Comparison of ENCODE assay signal across 8 cellular contexts in genomic region chr9:136399176-136400037, GRCh38. TPM values are rescaled to one million over a fixed set of nuclear protein-coding genes. Genes with fewer than 3 reads are reported as not detected.
A peak's percentile ranks its signal among the peaks of the same experiment; 100 is the strongest.
DNase-seq lines count a peak whose midpoint lies in the region; ATAC-seq and TF ChIP-seq lines count a peak whose summit lies in the region.

No MANE protein-coding gene starts in this region.

- H3K9me3 ChIP-seq in PC-3 (ENCODE audit: low read length) (no peaks in the 10 kb centered on the region), adipocyte (ENCODE audit: control insufficient read depth, low read length) (no peaks in the 10 kb centered on the region), iPS-20b (ENCODE audit: insufficient read depth, low read depth, low read length) (no peaks in the 10 kb centered on the region)

- H3K27ac ChIP-seq in PC-3 (ENCODE audit: low read length), result no peak overlapping the region; the same call in 1 of the 2 replicates
- H3K27ac ChIP-seq in iPS-20b (ENCODE audit: low read length), result no peak overlapping the region

- H3F3A ChIP-seq in PC-3 (ENCODE audit: low read length, unreplicated experiment), result no peaks in the 10 kb centered on the region

- H2AFZ ChIP-seq in PC-3 (ENCODE audit: low read length), result 0 out of 2 replicates have a peak overlapping the region, but pooled peaks have one; percentile 30

- intact Hi-C loops in PC-3 (cut with micrococcal nuclease), result loop anchor here (2.0 kb wide), 1 partner anchor 61 kb away; no protein-coding TSS in a partner anchor

- peak overlapping the region; percentile 94 for H3K4me2 ChIP-seq in PC-3 (ENCODE audit: low read length)

- POLR2A ChIA-PET in PC-3 (lab: Charles Lee; ENCODE audit: unreplicated experiment), result no interaction called here

- ATAC-seq in PC-3, result peak; percentile 21

- no peak for TF ChIP-seq CTCF in PC-3 (conservative IDR thresholded peaks at IDR 0.05; ENCODE audit: low read depth, low read length)

- H4K20me1 ChIP-seq in PC-3 (ENCODE audit: low read length), result no peaks in the 10 kb centered on the region

- H3K36me3 ChIP-seq in PC-3 (ENCODE audit: low read depth, low read length) (peaks cover 3% of the 10 kb centered on the region; the same call in 1 of the 2 replicates), adipocyte (ENCODE audit: control insufficient read depth, insufficient read depth, low read length, severe bottlenecking) (peaks cover 55% of the 10 kb centered on the region), iPS-20b (ENCODE audit: insufficient read depth, low read depth, low read length) (peaks cover 68% of the 10 kb centered on the region)

- peaks cover 23% of the 10 kb centered on the region for H3K79me2 ChIP-seq in PC-3 (ENCODE audit: low read length)

- H3K9ac ChIP-seq in PC-3 (ENCODE audit: low read length) (peak overlapping the region; percentile 82), adipocyte (ENCODE audit: low read length) (peak overlapping the region; percentile 88), iPS-20b (ENCODE audit: low read depth, low read length) (peak overlapping the region; percentile 85)

- peak; percentile 31 for DNase-seq in ELF-1 (ENCODE audit: low read depth, low spot score)
- peak; percentile 22 for DNase-seq in HCEC 1CT
- DNase-seq in PC-3, result peak; percentile 22
- DNase-seq in adipocyte (ENCODE audit: low read depth), result peak; percentile 45
- peak; percentile 51 for DNase-seq in stimulated activated CD4-positive, alpha-beta T cell treated with anti-CD3 and anti-CD28 coated beads, Interleukin-12 subunit alpha, Interleukin-12 subunit beta, amount 100 ng/mL, for 4 hours
- DNase-seq in SW 1271 (lab: John Stamatoyannopoulos, UW), result no peak
- no peak for DNase-seq in KG1 (lab: John Stamatoyannopoulos, UW)

- H3K9me2 ChIP-seq in PC-3 (replicated peaks; ENCODE audit: low read length), result no peaks in the 10 kb centered on the region

- H3K27me3 ChIP-seq in PC-3 (ENCODE audit: low read length) (no peaks in the 10 kb centered on the region), adipocyte (replicated peaks; ENCODE audit: control insufficient read depth, insufficient read depth, low read length) (no peaks in the 10 kb centered on the region), iPS-20b (ENCODE audit: insufficient read depth, low read length) (no peaks in the 10 kb centered on the region)

- H3K4me3 ChIP-seq in PC-3 (ENCODE audit: low read length), result peak overlapping the region; percentile 91
- H3K4me3 ChIP-seq in adipocyte (ENCODE audit: low read length), result peak overlapping the region; percentile 82
- peak overlapping the region; percentile 92 for H3K4me3 ChIP-seq in iPS-20b (ENCODE audit: low read length)

- peaks cover 12% of the 10 kb centered on the region for H3K4me1 ChIP-seq in PC-3 (ENCODE audit: insufficient read depth, low read length)
- peaks cover 20% of the 10 kb centered on the region for H3K4me1 ChIP-seq in adipocyte (ENCODE audit: control insufficient read depth, insufficient read depth, low read length)
- 0 out of 2 replicates have a peak, but pooled peaks cover 4% of the 10 kb centered on the region for H3K4me1 ChIP-seq in iPS-20b (ENCODE audit: insufficient read depth, low read length)

- CTCF ChIA-PET in PC-3 (lab: Charles Lee), result interaction anchor here (1.4 kb wide), 1 partner anchor 54 kb away, joined by 3 read pairs; no protein-coding TSS in a partner anchor

- BruUV-seq in PC-3 (replicated peaks; lab: Mats Ljungman, UMichigan), result no TSS peak

RNA-seq across cellular contexts. Expression of gene SNAPC4, which starts 0.6 kb away (rescaled TPM):
- total RNA-seq in PC-3 (2014; rRNA removed), result 7.5 and 7.8 TPM in 2 replicates

RNA-seq across cellular contexts. Expression of gene ENTR1, which starts 11.0 kb away (rescaled TPM):
- 32.3 and 38.3 TPM in 2 replicates for total RNA-seq in PC-3 (2014; rRNA removed)

RNA-seq across cellular contexts. Expression of gene PMPCA, which starts 11.1 kb away (rescaled TPM):
- total RNA-seq in PC-3 (2014; rRNA removed), result 44.3 and 54.9 TPM in 2 replicates

RNA-seq across cellular contexts. Expression of gene CARD9, which starts 25.9 kb away (rescaled TPM):
- total RNA-seq in PC-3 (2014; rRNA removed), result 0.52 and 1.1 TPM in 2 replicates

RNA-seq across cellular contexts. Expression of gene DNLZ, which starts 35.9 kb away (rescaled TPM):
- total RNA-seq in PC-3 (2014; rRNA removed), result 51.4 and 64.9 TPM in 2 replicates

Comparison
In these comparisons a context has a peak if more than half of its experiments do, and no peak if none do; other contexts are left out.
1. DNase-seq: peak in ELF-1 (single experiment), HCEC 1CT (single experiment), PC-3 (single experiment), adipocyte (single experiment) and stimulated activated CD4-positive, alpha-beta T cell treated with anti-CD3 and anti-CD28 coated beads, Interleukin-12 subunit alpha, Interleukin-12 subunit beta, amount 100 ng/mL, for 4 hours (single experiment); none in SW 1271 (0 of 2) and KG1 (single experiment).
2. Peak in every context shown above with its lines, with median percentiles within 50 percentile points of each other: H3K4me3 ChIP-seq and H3K9ac ChIP-seq.